ENCODE assay signal across 8 cellular contexts in the genomic region with DNA sequence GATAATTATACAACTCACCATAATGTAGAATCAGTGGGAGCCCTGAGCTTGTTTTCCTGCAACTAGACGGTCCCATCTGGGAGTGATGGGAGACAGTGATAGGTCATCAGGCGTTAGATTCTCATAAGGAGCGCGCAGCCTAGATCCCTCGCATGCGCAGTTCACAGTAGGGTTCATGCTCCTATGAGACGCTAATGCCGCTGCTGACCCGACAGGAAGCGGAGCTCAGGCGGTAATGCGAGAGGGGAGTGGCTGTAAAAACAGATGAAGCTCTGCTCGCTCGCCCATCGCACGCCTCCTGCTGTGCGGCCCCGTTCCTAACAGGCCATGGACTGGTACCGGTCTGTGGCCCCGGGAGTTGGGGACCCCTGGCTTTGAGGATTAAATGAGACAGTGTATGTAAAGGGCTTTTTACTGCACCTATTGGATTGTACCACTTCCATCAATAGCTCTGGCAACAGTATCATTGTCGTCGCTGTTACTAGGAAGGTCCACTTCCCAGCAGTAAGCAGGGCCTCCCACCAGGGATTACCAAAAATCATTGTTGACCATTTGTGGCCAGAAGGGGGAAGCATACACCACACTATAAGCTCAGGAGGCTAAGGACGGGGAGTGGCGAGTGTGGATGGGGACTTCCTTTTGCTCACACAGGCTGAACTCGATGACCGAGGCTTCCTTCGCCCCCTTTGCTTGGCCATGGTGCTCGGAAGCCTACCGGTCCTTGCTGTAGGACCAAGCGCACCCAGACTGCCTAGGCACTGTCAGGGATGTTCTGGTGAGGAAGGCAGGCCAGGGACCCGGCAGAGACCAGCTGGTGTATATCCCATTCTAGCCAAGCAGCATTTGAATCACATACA. TPM values are rescaled to one million over a fixed set of nuclear protein-coding genes. Genes with fewer than 3 reads are reported as not detected.
DNase-seq lines count a peak whose midpoint lies in the region; ATAC-seq, FAIRE-seq and TF ChIP-seq lines count a peak whose summit lies in the region.

No MANE protein-coding gene starts in this region.

- in situ Hi-C loops in Caki2 (cut with HindIII; ENCODE audit: low pct_unique_long_range_greater_than_20kb, low sequenced_read_pairs) = no loop called here

- TF ChIP-seq CTCF in epithelial cell of proximal tubule (conservative IDR thresholded peaks at IDR 0.05; ENCODE audit: low read depth, low read length) = peak; percentile 75

- H3K9ac ChIP-seq in NT2/D1 (ENCODE audit: insufficient read length, low read depth) = no peak overlapping the region

- no peaks in the 10 kb centered on the region for H3K36me3 ChIP-seq in NT2/D1 (ENCODE audit: insufficient read depth, insufficient read length, low read length)

- H3K27me3 ChIP-seq in NT2/D1 (ENCODE audit: insufficient read depth, insufficient read length) = no peaks in the 10 kb centered on the region

- DNase-seq in Caki2 (ENCODE audit: low read depth) (peak; percentile 95), HTR-8/SVneo (ENCODE audit: insufficient read length, low spot score) (peak; percentile 79), NT2/D1 (ENCODE audit: low read depth, low spot score) (peak; percentile 87), activated T-cell treated with anti-CD3 and anti-CD28 coated beads for 4 hours (peak; percentile 45), epithelial cell of proximal tubule (ENCODE audit: low read depth) (peak; percentile 68), mucosa of gallbladder (ENCODE audit: low spot score) (peak; percentile 91)
- DNase-seq in stimulated activated CD8-positive, alpha-beta memory T cell treated with anti-CD3 and anti-CD28 coated beads, Interleukin-4, amount 100 ng/mL, for 1 hour (ENCODE audit: low read depth in 2 of 2, low spot score in 1 of 2) = peak; percentile 27 to 52

- H3K4me1 ChIP-seq in NT2/D1 (ENCODE audit: insufficient read depth, insufficient read length) = no peaks in the 10 kb centered on the region

- no peaks in the 10 kb centered on the region for H3K9me3 ChIP-seq in NT2/D1 (ENCODE audit: insufficient read depth, low read length)

- ATAC-seq in GM21390 (IDR thresholded peaks at IDR 0.05; ENCODE audit: unreplicated experiment) = peak; percentile 97

- no peak for FAIRE-seq in HTR-8/SVneo (lab: Jason Lieb, UNC)

- H3K4me3 ChIP-seq in NT2/D1 (ENCODE audit: insufficient read length, low read depth) (no peak overlapping the region), epithelial cell of proximal tubule (ENCODE audit: low read depth, low read length) (peak overlapping the region; percentile 54)

RNA-seq across cellular contexts. Expression of a gene that starts 26.4 kb away (rescaled TPM):
- total RNA-seq in Caki2 (2014; rRNA removed; shearing (Covaris generic); ENCODE audit: low replicate concordance) = 2,179 and 2,713 TPM in 2 replicates
- total RNA-seq in epithelial cell of proximal tubule (134 and 277 TPM in 2 replicates), mucosa of gallbladder (68.7 TPM)

Comparison
In these comparisons a context has a peak if more than half of its experiments do, and no peak if none do; other contexts are left out.
1. DNase-seq: peak in every context shown above with its lines; median percentile 95 in Caki2; 91 in mucosa of gallbladder; 87 in NT2/D1; 79 in HTR-8/SVneo; 68 in epithelial cell of proximal tubule; 45 in activated T-cell treated with anti-CD3 and anti-CD28 coated beads for 4 hours; 40 in stimulated activated CD8-positive, alpha-beta memory T cell treated with anti-CD3 and anti-CD28 coated beads, Interleukin-4, amount 100 ng/mL, for 1 hour.